Comparison of ENCODE assay signal across 1 cellular context in the genomic region with DNA sequence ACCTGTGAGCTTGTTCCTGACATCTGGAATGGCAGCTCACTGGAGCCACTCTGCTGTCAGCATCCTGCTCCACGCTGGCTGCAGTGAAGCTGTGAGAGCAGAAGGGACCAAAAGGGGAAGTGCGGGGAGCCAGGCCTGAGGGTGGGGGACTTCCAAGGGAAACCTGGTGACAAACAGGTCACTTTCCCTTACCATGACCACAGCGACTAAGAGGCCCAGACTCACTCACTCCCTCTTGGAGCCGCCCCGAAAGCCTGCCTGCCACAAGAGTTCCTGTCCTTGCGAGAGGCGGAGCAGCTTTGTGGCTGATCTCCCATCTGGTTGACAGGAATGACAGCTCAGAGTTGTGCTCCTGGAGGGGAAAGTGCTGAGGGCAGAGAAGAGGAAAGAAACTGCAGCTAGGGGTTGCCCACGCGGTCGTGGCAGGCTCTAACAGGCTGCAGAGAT.
TF ChIP-seq lines count a peak whose summit lies in the region.

No MANE protein-coding gene starts in this region.

TF ChIP-seq in GM23338, 12 proteins besides CTCF, POLR2A, EP300 and RAD21 (continued from another document):
- TF ChIP-seq, protein P1, sequence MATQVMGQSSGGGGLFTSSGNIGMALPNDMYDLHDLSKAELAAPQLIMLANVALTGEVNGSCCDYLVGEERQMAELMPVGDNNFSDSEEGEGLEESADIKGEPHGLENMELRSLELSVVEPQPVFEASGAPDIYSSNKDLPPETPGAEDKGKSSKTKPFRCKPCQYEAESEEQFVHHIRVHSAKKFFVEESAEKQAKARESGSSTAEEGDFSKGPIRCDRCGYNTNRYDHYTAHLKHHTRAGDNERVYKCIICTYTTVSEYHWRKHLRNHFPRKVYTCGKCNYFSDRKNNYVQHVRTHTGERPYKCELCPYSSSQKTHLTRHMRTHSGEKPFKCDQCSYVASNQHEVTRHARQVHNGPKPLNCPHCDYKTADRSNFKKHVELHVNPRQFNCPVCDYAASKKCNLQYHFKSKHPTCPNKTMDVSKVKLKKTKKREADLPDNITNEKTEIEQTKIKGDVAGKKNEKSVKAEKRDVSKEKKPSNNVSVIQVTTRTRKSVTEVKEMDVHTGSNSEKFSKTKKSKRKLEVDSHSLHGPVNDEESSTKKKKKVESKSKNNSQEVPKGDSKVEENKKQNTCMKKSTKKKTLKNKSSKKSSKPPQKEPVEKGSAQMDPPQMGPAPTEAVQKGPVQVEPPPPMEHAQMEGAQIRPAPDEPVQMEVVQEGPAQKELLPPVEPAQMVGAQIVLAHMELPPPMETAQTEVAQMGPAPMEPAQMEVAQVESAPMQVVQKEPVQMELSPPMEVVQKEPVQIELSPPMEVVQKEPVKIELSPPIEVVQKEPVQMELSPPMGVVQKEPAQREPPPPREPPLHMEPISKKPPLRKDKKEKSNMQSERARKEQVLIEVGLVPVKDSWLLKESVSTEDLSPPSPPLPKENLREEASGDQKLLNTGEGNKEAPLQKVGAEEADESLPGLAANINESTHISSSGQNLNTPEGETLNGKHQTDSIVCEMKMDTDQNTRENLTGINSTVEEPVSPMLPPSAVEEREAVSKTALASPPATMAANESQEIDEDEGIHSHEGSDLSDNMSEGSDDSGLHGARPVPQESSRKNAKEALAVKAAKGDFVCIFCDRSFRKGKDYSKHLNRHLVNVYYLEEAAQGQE (IDR thresholded peaks at IDR 0.05; ENCODE audit: unreplicated experiment), result no peak
